In genomic region chr1:24688621-24689195, GRCh38 we compare ENCODE assay signal across 8 cellular contexts. TPM values are rescaled to one million over a fixed set of nuclear protein-coding genes. Genes with fewer than 3 reads are reported as not detected.
A peak's percentile ranks its signal among the peaks of the same experiment; 100 is the strongest.
DNase-seq lines count a peak whose midpoint lies in the region; ATAC-seq and TF ChIP-seq lines count a peak whose summit lies in the region.

No MANE protein-coding gene starts in this region.

- TF ChIP-seq POLR2A in esophagus squamous epithelium (IDR thresholded peaks at IDR 0.05) = no peak

- intact Hi-C loops in OCI-LY7 (cut with micrococcal nuclease; ENCODE audit: unreplicated experiment) = loop anchor here (2.0 kb wide), 2 partner anchors 56 to 142 kb away; partner anchors contain the start of gene CLIC4
- intact Hi-C loops in esophagus squamous epithelium (cut with DNase I) = loop anchor here (5.0 kb wide), 1 partner anchor 149 kb away; no protein-coding TSS in a partner anchor

- peaks cover 7 to 11% of the 10 kb centered on the region in 2 donors for H3K4me1 Mint-ChIP-seq in natural killer cell treated with Interleukin-12 subunit alpha and Interleukin-12 subunit beta and Interleukin-15 and Interleukin-18, amount 100 ng/mL, for 72 hours (ENCODE audit: low read depth in 2 of 2)
- no peaks in the 10 kb centered on the region for H3K4me1 Mint-ChIP-seq in stimulated activated naive CD8-positive, alpha-beta T cell treated with anti-CD3 and anti-CD28 coated beads, Interleukin-15, amount 100 ng/mL, for 72 hours

- ATAC-seq in natural killer cell treated with Interleukin-12 subunit alpha and Interleukin-12 subunit beta and Interleukin-15 and Interleukin-18, amount 100 ng/mL, for 72 hours = peak; percentile 72 to 81
- peak; percentile 83 for ATAC-seq in stimulated activated naive CD8-positive, alpha-beta T cell treated with anti-CD3 and anti-CD28 coated beads, Interleukin-15, amount 100 ng/mL, for 72 hours
- no peak for ATAC-seq in HG03460 (IDR thresholded peaks at IDR 0.05; ENCODE audit: unreplicated experiment)

- H3K36me3 ChIP-seq in OCI-LY7 (ENCODE audit: insufficient read depth, low read length) (no peaks in the 10 kb centered on the region), esophagus squamous epithelium (no peaks in the 10 kb centered on the region)

- H3K9me3 ChIP-seq in OCI-LY7 (ENCODE audit: low read length) (no peaks in the 10 kb centered on the region), esophagus squamous epithelium (no peaks in the 10 kb centered on the region)

- H3K9me3 Mint-ChIP-seq in natural killer cell treated with Interleukin-12 subunit alpha and Interleukin-12 subunit beta and Interleukin-15 and Interleukin-18, amount 100 ng/mL, for 72 hours = no peaks in the 10 kb centered on the region
- H3K9me3 Mint-ChIP-seq in stimulated activated naive CD8-positive, alpha-beta T cell treated with anti-CD3 and anti-CD28 coated beads, Interleukin-15, amount 100 ng/mL, for 72 hours = no peaks in the 10 kb centered on the region

- H3K4me3 ChIP-seq in OCI-LY7 (ENCODE audit: low read depth, low read length, poor library complexity, severe bottlenecking) (no peak overlapping the region), esophagus squamous epithelium (no peak overlapping the region)

- H4K20me1 ChIP-seq in OCI-LY7 (ENCODE audit: insufficient read depth, low read length) = no peaks in the 10 kb centered on the region

- no peak overlapping the region for H3K27ac ChIP-seq in OCI-LY7 (ENCODE audit: low read depth, low read length, poor library complexity, severe bottlenecking)
- no peak overlapping the region for H3K27ac ChIP-seq in esophagus squamous epithelium

- no peak overlapping the region for H3K27ac Mint-ChIP-seq in natural killer cell treated with Interleukin-12 subunit alpha and Interleukin-12 subunit beta and Interleukin-15 and Interleukin-18, amount 100 ng/mL, for 72 hours
- no peak overlapping the region for H3K27ac Mint-ChIP-seq in stimulated activated naive CD8-positive, alpha-beta T cell treated with anti-CD3 and anti-CD28 coated beads, Interleukin-15, amount 100 ng/mL, for 72 hours

- no TSS peak for BruUV-seq in OCI-LY7 (replicated peaks; lab: Mats Ljungman, UMichigan)

- TF ChIP-seq CTCF in OCI-LY7 (conservative IDR thresholded peaks at IDR 0.05; ENCODE audit: low read length) (peak; percentile 95), esophagus squamous epithelium (IDR thresholded peaks at IDR 0.05) (peak; percentile 61 to 86 (median 81))

- H3K27me3 Mint-ChIP-seq in natural killer cell treated with Interleukin-12 subunit alpha and Interleukin-12 subunit beta and Interleukin-15 and Interleukin-18, amount 100 ng/mL, for 72 hours = no peaks in the 10 kb centered on the region
- H3K27me3 Mint-ChIP-seq in stimulated activated naive CD8-positive, alpha-beta T cell treated with anti-CD3 and anti-CD28 coated beads, Interleukin-15, amount 100 ng/mL, for 72 hours = no peaks in the 10 kb centered on the region

- H3K4me1 ChIP-seq in OCI-LY7 (ENCODE audit: insufficient read depth, low read length, poor library complexity, severe bottlenecking) (no peaks in the 10 kb centered on the region), esophagus squamous epithelium (peaks cover 0 to 12% (median 0%) of the 10 kb centered on the region in 3 donors)

- CTCF ChIA-PET in OCI-LY7 (lab: Charles Lee; ENCODE audit: unreplicated experiment) = interaction anchor here (0.6 to 3.3 kb wide), 5 partner anchors 96 to 538 kb away, joined by 3 to 15 read pairs (median 5); no protein-coding TSS in a partner anchor

- no peaks in the 10 kb centered on the region for H3K79me2 ChIP-seq in OCI-LY7 (ENCODE audit: insufficient read depth, low read depth, low read length)

- DNase-seq in COLO829 (ENCODE audit: low spot score) (peak; percentile 70), HUDEP-2 (lab: John Stamatoyannopoulos, UW; ENCODE audit: unreplicated experiment in 76 of 76) (peak in 57 of 76 experiments; percentile 5 to 68 (median 43)), OCI-LY7 (ENCODE audit: low spot score) (peak; percentile 74), activated T-cell treated with anti-CD3 and anti-CD28 coated beads for 24 hours (ENCODE audit: low read depth) (peak; percentile 36), esophagus squamous epithelium (lab: John Stamatoyannopoulos, UW) (no peak)
- peak; percentile 75 for DNase-seq in natural killer cell treated with Interleukin-12 subunit alpha and Interleukin-12 subunit beta and Interleukin-15 and Interleukin-18, amount 100 ng/mL, for 72 hours (ENCODE audit: low spot score)
- peak; percentile 46 to 54 for DNase-seq in stimulated activated naive CD8-positive, alpha-beta T cell treated with anti-CD3 and anti-CD28 coated beads, Interleukin-15, amount 100 ng/mL, for 72 hours

- H3K36me3 Mint-ChIP-seq in natural killer cell treated with Interleukin-12 subunit alpha and Interleukin-12 subunit beta and Interleukin-15 and Interleukin-18, amount 100 ng/mL, for 72 hours = no peaks in the 10 kb centered on the region

- 0 out of 2 replicates have a peak overlapping the region, but pooled peaks have one; percentile 8 for H2AFZ ChIP-seq in OCI-LY7 (ENCODE audit: low read length)

- no peaks in the 10 kb centered on the region for H3K9me2 ChIP-seq in OCI-LY7 (ENCODE audit: insufficient read depth, low read length)

- POLR2A ChIA-PET in OCI-LY7 (lab: Charles Lee) = interaction anchor here (0.6 to 2.5 kb wide), 5 partner anchors 15 to 148 kb away, joined by 3 to 10 read pairs (median 3); no protein-coding TSS in a partner anchor

- no peaks in the 10 kb centered on the region for H3K27me3 ChIP-seq in esophagus squamous epithelium

- WGBS in esophagus squamous epithelium, 2 donors = 28 to 33% methylated on average over 8 to 13 of the region's 13 CpGs

- no peak overlapping the region for H3K4me3 Mint-ChIP-seq in natural killer cell treated with Interleukin-12 subunit alpha and Interleukin-12 subunit beta and Interleukin-15 and Interleukin-18, amount 100 ng/mL, for 72 hours
- H3K4me3 Mint-ChIP-seq in stimulated activated naive CD8-positive, alpha-beta T cell treated with anti-CD3 and anti-CD28 coated beads, Interleukin-15, amount 100 ng/mL, for 72 hours = no peak overlapping the region

- H3K4me2 ChIP-seq in OCI-LY7 (ENCODE audit: low read length) = no peak overlapping the region

RNA-seq across cellular contexts. Expression of gene SRRM1, which starts 45.6 kb away (rescaled TPM):
- total RNA-seq in OCI-LY7 (2014; rRNA removed; shearing (Covaris generic)) = 72.5 and 78.5 TPM in 2 replicates
- total RNA-seq in OCI-LY7 (2022) (251 and 258 TPM in 2 replicates), esophagus squamous epithelium (10 to 100 TPM; 44.0 to 91.2 (median 58.1) TPM)
- 100 to 1,000 TPM; 177 to 254 TPM for total RNA-seq in natural killer cell treated with Interleukin-12 subunit alpha and Interleukin-12 subunit beta and Interleukin-15 and Interleukin-18, amount 100 ng/mL, for 72 hours

RNA-seq across cellular contexts. Expression of gene CLIC4, which starts 56.5 kb away (rescaled TPM):
- total RNA-seq in OCI-LY7 (2014; rRNA removed; shearing (Covaris generic)) = 35.5 and 35.7 TPM in 2 replicates
- total RNA-seq in OCI-LY7 (2022) (113 and 116 TPM in 2 replicates), esophagus squamous epithelium (100 to 1,000 TPM in 1 of 4 donors, 10 to 100 TPM in 3; 22.3 to 204 (median 69.0) TPM)
- 10 to 100 TPM; 11.0 to 14.0 TPM for total RNA-seq in natural killer cell treated with Interleukin-12 subunit alpha and Interleukin-12 subunit beta and Interleukin-15 and Interleukin-18, amount 100 ng/mL, for 72 hours
